In genomic region chr3:148453764-148454163, GRCh38 we compare ENCODE assay signal across 22 cellular contexts.
DNase-seq lines count a peak whose midpoint lies in the region; ATAC-seq and TF ChIP-seq lines count a peak whose summit lies in the region.
"Had no signal": no experiment of that assay in that cellular context is flagged by ENCODE, and none has a peak within 500 bp of the region (broad histone marks: within the 10 kb centered on the region; RNA-seq: fewer than 3 reads in every experiment).

No MANE protein-coding gene starts in this region.

- WGBS in aorta, 2 donors, result 24 to 27% methylated on average over 3 of the region's 3 CpGs

- H3K4me3 ChIP-seq in Caco-2 (ENCODE audit: low read depth, low read length) (no peak overlapping the region), choroid plexus epithelial cell (ENCODE audit: low read depth, low read length) (no peak overlapping the region), aorta (ENCODE audit: low read length in 2 of 2) (no peak overlapping the region)
- H3K4me3 ChIP-seq: BLaER1, GM12878, GM23338 had no signal

- H3K27ac ChIP-seq in VCaP, result peak overlapping the region; percentile 25
- no peak overlapping the region for H3K27ac ChIP-seq in aorta (ENCODE audit: low read depth in 1 of 2, low read length in 2 of 2)
- H3K27ac ChIP-seq: 22Rv1, BLaER1, C4-2B had no signal

- H3K9me3 Mint-ChIP-seq in Caco-2 (ENCODE audit: unreplicated experiment), result no peaks in the 10 kb centered on the region

- H3K4me1 ChIP-seq in Caco-2 (peaks cover 10% of the 10 kb centered on the region), aorta (ENCODE audit: control insufficient read depth in 1 of 2, insufficient read depth in 2 of 2, low read length in 2 of 2) (no peaks in the 10 kb centered on the region)
- H3K4me1 ChIP-seq: BLaER1 had no signal

- ATAC-seq in HG02884 (IDR thresholded peaks at IDR 0.05; ENCODE audit: unreplicated experiment) (no peak), aorta (ENCODE audit: low FRiP score) (no peak)
- ATAC-seq: CD8-positive, alpha-beta T cell; GM12878; GM23338; HCT116 had no signal

- no peaks in the 10 kb centered on the region for H3K27me3 Mint-ChIP-seq in Caco-2 (ENCODE audit: insufficient read depth, unreplicated experiment)
- H3K27me3 Mint-ChIP-seq: B cell; CD4-positive, CD25-positive, alpha-beta regulatory T cell had no signal

- H3K4me1 Mint-ChIP-seq in Caco-2 (ENCODE audit: low read depth, unreplicated experiment), result peaks cover 16% of the 10 kb centered on the region
- H3K4me1 Mint-ChIP-seq: B cell; CD4-positive, CD25-positive, alpha-beta regulatory T cell; GM23338 had no signal

- intact Hi-C loops in Caco-2 (cut with micrococcal nuclease; ENCODE audit: unreplicated experiment) (loop anchor here (5.0 kb wide), 2 partner anchors 71 to 149 kb away; no protein-coding TSS in a partner anchor), aorta (cut with DNase I) (no loop called here)

- DNase-seq in Caco-2 (peak in 1 of 2 experiments; percentile 11), choroid plexus epithelial cell (ENCODE audit: low read depth) (peak; percentile 1), left kidney (ENCODE audit: low read depth, low spot score) (peak; percentile 27), aorta (no peak), NCI-H1436 treated with DMSO at 0.1 percent for 48 hours (lab: John Stamatoyannopoulos, UW) (no peak), HUDEP-2 (lab: John Stamatoyannopoulos, UW; ENCODE audit: unreplicated experiment in 76 of 76) (no peak)
- DNase-seq: CD4-positive, CD25-positive, alpha-beta regulatory T cell; CD8-positive, alpha-beta T cell; DMS 273 treated with DMSO at 0.1 percent for 48 hours; DMS79; EL; GDM1; H9 had no signal

- H3K27ac Mint-ChIP-seq in Caco-2 (ENCODE audit: unreplicated experiment), result no peak overlapping the region
- H3K27ac Mint-ChIP-seq: B cell; CD8-positive, alpha-beta T cell; GM23338; H9 had no signal

- H3K36me3 Mint-ChIP-seq in Caco-2 (ENCODE audit: insufficient read depth, unreplicated experiment), result no peaks in the 10 kb centered on the region
- H3K36me3 Mint-ChIP-seq: CD4-positive, CD25-positive, alpha-beta regulatory T cell; CD8-positive, alpha-beta T cell had no signal

- POLR2A ChIA-PET in Caco-2 (lab: Charles Lee), result no interaction called here

- H3K9me3 ChIP-seq in Caco-2 (no peaks in the 10 kb centered on the region), aorta (ENCODE audit: control insufficient read depth, low read length) (no peaks in the 10 kb centered on the region)
- H3K9me3 ChIP-seq: BLaER1 had no signal

- CTCF ChIA-PET in Caco-2 (lab: Charles Lee), result no interaction called here

- peak overlapping the region; percentile 21 for H3K4me3 Mint-ChIP-seq in Caco-2 (ENCODE audit: unreplicated experiment)
- H3K4me3 Mint-ChIP-seq: B cell; CD4-positive, CD25-positive, alpha-beta regulatory T cell; CD8-positive, alpha-beta T cell; GM23338; H9 had no signal

- H3K36me3 ChIP-seq in Caco-2 (ENCODE audit: control insufficient read depth, insufficient read depth, low read length) (no peaks in the 10 kb centered on the region), aorta (ENCODE audit: control insufficient read depth in 1 of 2, insufficient read depth in 2 of 2, low read length in 1 of 2) (no peaks in the 10 kb centered on the region)
- H3K36me3 ChIP-seq: BLaER1 had no signal

- TF ChIP-seq CTCF in Caco-2 (IDR thresholded peaks at IDR 0.05; ENCODE audit: insufficient read depth in 1 of 2, low read depth in 1 of 2, low read length in 1 of 2, severe bottlenecking in 1 of 2, unreplicated experiment in 1 of 2), result no peak
- TF ChIP-seq CTCF in VCaP (conservative IDR thresholded peaks at IDR 0.05), result no peak
- no peak for TF ChIP-seq CTCF in choroid plexus epithelial cell (conservative IDR thresholded peaks at IDR 0.05; ENCODE audit: low read depth, low read length)

- no TSS peak for BruUV-seq in Caco-2 (replicated peaks; lab: Mats Ljungman, UMichigan)

- H3K27me3 ChIP-seq in Caco-2 (replicated peaks; ENCODE audit: control insufficient read depth, insufficient read depth, low read length) (no peaks in the 10 kb centered on the region), aorta (ENCODE audit: control insufficient read depth in 1 of 2, insufficient read depth in 2 of 2, low read length in 1 of 2) (no peaks in the 10 kb centered on the region)
- H3K27me3 ChIP-seq: BLaER1 had no signal

Comparison
In these comparisons a context has a peak if more than half of its experiments do, and no peak if none do; other contexts are left out.
1. DNase-seq: peak in choroid plexus epithelial cell (single experiment) and left kidney (single experiment); none in aorta (0 of 2), NCI-H1436 treated with DMSO at 0.1 percent for 48 hours (single experiment) and HUDEP-2 (0 of 76).